In genomic region chr11:10627306-10627705, GRCh38 we compare ENCODE assay signal across 22 cellular contexts. TPM values are rescaled to one million over a fixed set of nuclear protein-coding genes. Genes with fewer than 3 reads are reported as not detected.
DNase-seq lines count a peak whose midpoint lies in the region; ATAC-seq and TF ChIP-seq lines count a peak whose summit lies in the region.
"Had no signal": no experiment of that assay in that cellular context is flagged by ENCODE, and none has a peak within 500 bp of the region (broad histone marks: within the 10 kb centered on the region; RNA-seq: fewer than 3 reads in every experiment).

No MANE protein-coding gene starts in this region.

- H3K4me3 ChIP-seq in esophagus muscularis mucosa = no peak overlapping the region
- H3K4me3 ChIP-seq in rectal smooth muscle tissue (ENCODE audit: low read length) = no peak overlapping the region
- no peak overlapping the region for H3K4me3 ChIP-seq in aorta (ENCODE audit: low read length in 2 of 2)
- H3K4me3 ChIP-seq: BLaER1, GM23338, HAP-1 had no signal

- H3K27ac ChIP-seq in esophagus muscularis mucosa (replicated peaks in 1 of 4) (peak overlapping the region; percentile 80 to 89 (median 86)), rectal smooth muscle tissue (ENCODE audit: low read depth, low read length) (peak overlapping the region; percentile 3), aorta (ENCODE audit: low read depth in 1 of 2, low read length in 2 of 2) (peak overlapping the region; percentile 16 to 46)
- no peak overlapping the region for H3K27ac ChIP-seq in CD4-positive, alpha-beta T cell (ENCODE audit: low read depth, low read length)
- H3K27ac ChIP-seq: BLaER1 had no signal

- H3K27ac Mint-ChIP-seq in IgD-negative memory B cell = peak overlapping the region in 2 of 3 donors; percentile 39 to 88
- no peak overlapping the region for H3K27ac Mint-ChIP-seq in CD4-positive, alpha-beta T cell
- H3K27ac Mint-ChIP-seq: CD8-positive, alpha-beta T cell; GM23338 had no signal

- POLR2A ChIA-PET in CD4-positive, alpha-beta T cell (lab: Charles Lee) = no interaction called here

- CTCF ChIA-PET in CD4-positive, alpha-beta T cell (lab: Charles Lee) = no interaction called here

- DNase-seq in esophagus muscularis mucosa (ENCODE audit: extremely low spot score) (no peak), aorta (no peak), 8988T (no peak), NCI-H1436 treated with DMSO at 0.1 percent for 48 hours (lab: John Stamatoyannopoulos, UW) (no peak)
- DNase-seq in CD4-positive, alpha-beta T cell = no peak
- DNase-seq: CD8-positive, alpha-beta T cell; KG1; NCI-H1092; NCI-H2081; NCI-H2171; NCI-H524 treated with DMSO at 0.1 percent for 48 hours; NCI-H82; SIG-M5; SK-N-SH had no signal

- peaks cover 0 to 4% (median 0%) of the 10 kb centered on the region in 3 donors for H3K9me3 Mint-ChIP-seq in IgD-negative memory B cell
- no peaks in the 10 kb centered on the region for H3K9me3 Mint-ChIP-seq in CD4-positive, alpha-beta T cell
- H3K9me3 Mint-ChIP-seq: CD8-positive, alpha-beta T cell; GM23338 had no signal

- ATAC-seq in aorta (ENCODE audit: low FRiP score) = no peak
- ATAC-seq in CD4-positive, alpha-beta T cell (ENCODE audit: poor library complexity) = no peak
- ATAC-seq: CD8-positive, alpha-beta T cell; GM23338; Panc1 had no signal

- TF ChIP-seq CTCF in esophagus muscularis mucosa (IDR thresholded peaks at IDR 0.05) = no peak
- TF ChIP-seq CTCF in CD4-positive, alpha-beta T cell (IDR thresholded peaks at IDR 0.05) = no peak

- H3K4me3 Mint-ChIP-seq in IgD-negative memory B cell = no peak overlapping the region
- H3K4me3 Mint-ChIP-seq in CD4-positive, alpha-beta T cell = no peak overlapping the region
- H3K4me3 Mint-ChIP-seq: CD8-positive, alpha-beta T cell; GM23338 had no signal

- H3K27me3 Mint-ChIP-seq in IgD-negative memory B cell = no peaks in the 10 kb centered on the region
- no peaks in the 10 kb centered on the region for H3K27me3 Mint-ChIP-seq in CD4-positive, alpha-beta T cell

- intact Hi-C loops in esophagus muscularis mucosa (cut with DNase I) = loop anchor here (10.0 kb wide), 1 partner anchor 67 kb away; the partner anchor contains the start of gene IRAG1
- intact Hi-C loops in aorta (cut with DNase I) = loop anchor here (5.0 to 10.0 kb wide), 2 partner anchors 105 to 107 kb away; no protein-coding TSS in a partner anchor
- intact Hi-C loops in CD4-positive, alpha-beta T cell (cut with DNase I, micrococcal nuclease) = no loop called here

- 100% methylated on average over 4 of the region's 6 CpGs for WGBS in esophagus muscularis mucosa
- WGBS in aorta, 2 donors = 89% methylated on average over 6 of the region's 6 CpGs

- peaks cover 42 to 59% (median 43%) of the 10 kb centered on the region in 3 donors for H3K4me1 Mint-ChIP-seq in IgD-negative memory B cell
- peaks cover 20% of the 10 kb centered on the region for H3K4me1 Mint-ChIP-seq in CD4-positive, alpha-beta T cell (ENCODE audit: low read depth)
- H3K4me1 Mint-ChIP-seq: GM23338 had no signal

- TF ChIP-seq EP300 in esophagus muscularis mucosa (IDR thresholded peaks at IDR 0.05) = no peak

- no peaks in the 10 kb centered on the region for H3K9me3 ChIP-seq in esophagus muscularis mucosa
- H3K9me3 ChIP-seq in aorta (ENCODE audit: control insufficient read depth, low read length) = no peaks in the 10 kb centered on the region
- H3K9me3 ChIP-seq in CD4-positive, alpha-beta T cell (ENCODE audit: control insufficient read depth, low read length) = no peaks in the 10 kb centered on the region
- H3K9me3 ChIP-seq: BLaER1, HAP-1, SK-N-SH had no signal

- peaks cover 2% of the 10 kb centered on the region for H3K36me3 Mint-ChIP-seq in IgD-negative memory B cell
- H3K36me3 Mint-ChIP-seq in CD4-positive, alpha-beta T cell (ENCODE audit: low read depth) = no peaks in the 10 kb centered on the region
- H3K36me3 Mint-ChIP-seq: CD8-positive, alpha-beta T cell had no signal

- H3K4me1 ChIP-seq in esophagus muscularis mucosa = peaks cover 16 to 59% (median 54%) of the 10 kb centered on the region in 4 donors
- H3K4me1 ChIP-seq in rectal smooth muscle tissue (ENCODE audit: control insufficient read depth, insufficient read depth, low read length) = peaks cover 17% of the 10 kb centered on the region
- H3K4me1 ChIP-seq in aorta (ENCODE audit: control insufficient read depth in 1 of 2, insufficient read depth in 2 of 2, low read length in 2 of 2) = no peaks in the 10 kb centered on the region
- H3K4me1 ChIP-seq: HAP-1 had no signal

- H3K36me3 ChIP-seq in esophagus muscularis mucosa (peaks cover 0 to 70% (median 57%) of the 10 kb centered on the region in 4 donors), rectal smooth muscle tissue (ENCODE audit: control insufficient read depth, insufficient read depth, low read length) (no peaks in the 10 kb centered on the region), aorta (ENCODE audit: control insufficient read depth in 1 of 2, insufficient read depth in 2 of 2, low read length in 1 of 2) (peaks cover 4 to 19% of the 10 kb centered on the region in 2 donors)
- H3K36me3 ChIP-seq: BLaER1, HAP-1 had no signal

- H3K27me3 ChIP-seq in esophagus muscularis mucosa (no peaks in the 10 kb centered on the region), rectal smooth muscle tissue (ENCODE audit: control insufficient read depth, insufficient read depth, low read length) (no peaks in the 10 kb centered on the region), aorta (ENCODE audit: control insufficient read depth in 1 of 2, insufficient read depth in 2 of 2, low read length in 1 of 2) (no peaks in the 10 kb centered on the region)
- no peaks in the 10 kb centered on the region for H3K27me3 ChIP-seq in CD4-positive, alpha-beta T cell (ENCODE audit: control insufficient read depth, insufficient read depth, low read length)
- H3K27me3 ChIP-seq: BLaER1 had no signal

- no peak for TF ChIP-seq POLR2A in esophagus muscularis mucosa (IDR thresholded peaks at IDR 0.05; ENCODE audit: low read depth)

- H3K9ac ChIP-seq in rectal smooth muscle tissue (ENCODE audit: low read length) = no peak overlapping the region
- H3K9ac ChIP-seq: BLaER1, SK-N-SH had no signal

RNA-seq across cellular contexts. Expression of gene LYVE1, which starts 58.8 kb away (rescaled TPM):
- 0.10 TPM for polyA plus RNA-seq in IgD-negative memory B cell
- 100 to 1,000 TPM in 1 of 4 donors, 10 to 100 TPM in 3; 59.5 to 150 (median 74.3) TPM for total RNA-seq in esophagus muscularis mucosa
- 100 to 1,000 TPM; 165 to 179 TPM for total RNA-seq in aorta
- polyA plus RNA-seq in aorta = 10 to 100 TPM; 11.8 to 28.2 TPM
- total RNA-seq in CD4-positive, alpha-beta T cell = not detected
- total RNA-seq: CD8-positive, alpha-beta T cell; G401; HT1080 had no signal
- polyA plus RNA-seq: GM23338, SK-N-SH had no signal

Comparison
In these comparisons a context has a peak if more than half of its experiments do, and no peak if none do; other contexts are left out.
1. RNA of gene LYVE1, which starts 58.8 kb away (total RNA-seq): 165 to 179 TPM in aorta and 59.5 to 150 TPM in esophagus muscularis mucosa; not detected in CD4-positive, alpha-beta T cell; every median in the first group is over 10 times any median in the second.
2. intact Hi-C loops: an anchor here in esophagus muscularis mucosa (10.0 kb wide) and aorta (5.0 to 10.0 kb wide); none called in CD4-positive, alpha-beta T cell.